In the genomic region with DNA sequence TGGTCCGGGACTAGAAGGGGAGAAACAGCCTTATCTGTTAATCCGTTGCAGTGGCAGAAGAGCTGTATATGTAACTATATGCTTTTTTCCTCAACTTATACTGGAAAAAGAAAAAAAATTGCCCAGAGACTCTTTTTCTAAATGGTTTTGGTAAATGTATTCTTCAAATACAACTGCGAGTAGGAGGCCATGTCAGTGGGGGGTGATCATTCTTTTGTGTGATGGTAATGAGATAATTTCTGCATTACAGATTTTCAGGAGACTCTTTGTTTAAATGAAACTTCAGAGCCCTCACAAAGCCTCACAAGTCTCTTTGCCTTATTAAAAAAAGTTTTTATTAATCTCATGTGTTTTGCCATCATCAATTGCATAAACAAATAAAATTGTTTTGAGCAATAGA, we compare ENCODE assay signal across 15 cellular contexts.
DNase-seq lines count a peak whose midpoint lies in the region; ATAC-seq and TF ChIP-seq lines count a peak whose summit lies in the region.
"Had no signal": no experiment of that assay in that cellular context is flagged by ENCODE, and none has a peak within 500 bp of the region (broad histone marks: within the 10 kb centered on the region; RNA-seq: fewer than 3 reads in every experiment).

No MANE protein-coding gene starts in this region.

- H3K9me3 ChIP-seq in mammary epithelial cell (replicated peaks; ENCODE audit: insufficient read depth, low read length) (no peaks in the 10 kb centered on the region), muscle layer of duodenum (ENCODE audit: control insufficient read depth in 1 of 2, low read length in 2 of 2) (no peaks in the 10 kb centered on the region), thoracic aorta (no peaks in the 10 kb centered on the region)

- dilution Hi-C loops in mammary epithelial cell (cut with HindIII; ENCODE audit: low sequenced_read_pairs): no loop called here

- H3K4me3 Mint-ChIP-seq in activated T-cell treated with anti-CD3 and anti-CD28 coated beads, Interleukin-2, amount 50 U/mL, for 72 hours: no peak overlapping the region
- H3K4me3 Mint-ChIP-seq: activated CD8-positive, alpha-beta T cell treated with anti-CD3 and anti-CD28 coated beads for 36 hours; CD4-positive, alpha-beta memory T cell; central memory CD8-positive, alpha-beta T cell had no signal

- TF ChIP-seq CTCF in mammary epithelial cell (conservative IDR thresholded peaks at IDR 0.05 in 1 of 2, IDR thresholded peaks at IDR 0.05 in 1 of 2; ENCODE audit: extremely low read depth in 1 of 2, insufficient read depth in 1 of 2, low read depth in 1 of 2, low read length in 2 of 2) (no peak), thoracic aorta (IDR thresholded peaks at IDR 0.05) (no peak), GM13977 (IDR thresholded peaks at IDR 0.05; ENCODE audit: extremely low read depth, insufficient read depth, missing control alignments) (no peak), GM10248 (IDR thresholded peaks at IDR 0.05; ENCODE audit: control extremely low read depth, extremely low read depth, low read depth, missing control alignments) (no peak)

- intact Hi-C loops in mammary epithelial cell (cut with micrococcal nuclease): loop anchor here (1.0 to 2.0 kb wide), 4 partner anchors 15 to 116 kb away; no protein-coding TSS in a partner anchor

- CTCF ChIA-PET in mammary epithelial cell (lab: Charles Lee; ENCODE audit: low non-redundant PET): no interaction called here
- CTCF ChIA-PET in GM10248 (lab: Yijun Ruan, JAX): interaction anchor here (1.4 to 2.5 kb wide), 2 partner anchors 9 to 17 kb away, joined by 3 to 11 read pairs; no protein-coding TSS in a partner anchor

- in situ Hi-C loops in mammary epithelial cell (cut with MboI; ENCODE audit: low sequenced_read_pairs in 2 of 2) (no loop called here), GM13977 (cut with MboI; ENCODE audit: low pct_unique_long_range_greater_than_20kb, low sequenced_read_pairs, unreplicated experiment) (no loop called here)

- H3K9ac ChIP-seq in mammary epithelial cell (ENCODE audit: insufficient read depth, low read length): peak overlapping the region; percentile 24

- H2AFZ ChIP-seq in mammary epithelial cell (ENCODE audit: low read depth, low read length): no peak overlapping the region

- H3K27me3 ChIP-seq in mammary epithelial cell (ENCODE audit: insufficient read depth, low read length): no peaks in the 10 kb centered on the region
- no peaks in the 10 kb centered on the region for H3K27me3 ChIP-seq in muscle layer of duodenum (ENCODE audit: low read depth, low read length)
- H3K27me3 ChIP-seq in thoracic aorta (replicated peaks; ENCODE audit: insufficient read depth): no peaks in the 10 kb centered on the region

- H3K36me3 ChIP-seq in mammary epithelial cell (ENCODE audit: insufficient read depth, low read length) (no peaks in the 10 kb centered on the region), muscle layer of duodenum (ENCODE audit: control insufficient read depth in 1 of 2, insufficient read depth in 2 of 2, low read length in 2 of 2) (peaks cover 0 to 18% of the 10 kb centered on the region in 2 donors), thoracic aorta (no peaks in the 10 kb centered on the region)

- H3K9me3 Mint-ChIP-seq in activated T-cell treated with anti-CD3 and anti-CD28 coated beads, Interleukin-2, amount 50 U/mL, for 72 hours: no peaks in the 10 kb centered on the region
- H3K9me3 Mint-ChIP-seq: activated CD8-positive, alpha-beta T cell treated with anti-CD3 and anti-CD28 coated beads for 36 hours; CD4-positive, alpha-beta memory T cell; central memory CD8-positive, alpha-beta T cell had no signal

- H3K4me2 ChIP-seq in mammary epithelial cell (ENCODE audit: insufficient read depth, low read depth, low read length): peak overlapping the region; percentile 65

- no peak for ATAC-seq in thoracic aorta (ENCODE audit: insufficient number of reproducible peaks, low FRiP score, low read depth)
- ATAC-seq in activated T-cell treated with anti-CD3 and anti-CD28 coated beads, Interleukin-2, amount 50 U/mL, for 72 hours (replicated peaks in 1 of 2): no peak
- ATAC-seq: activated CD8-positive, alpha-beta T cell treated with anti-CD3 and anti-CD28 coated beads for 36 hours; sciatic nerve had no signal

- H4K20me1 ChIP-seq in mammary epithelial cell (ENCODE audit: insufficient read depth, low read length): no peaks in the 10 kb centered on the region

- H3K27ac ChIP-seq in mammary epithelial cell (ENCODE audit: insufficient read depth, low read depth, low read length) (peak overlapping the region; percentile 87), muscle layer of duodenum (ENCODE audit: low read length) (peak overlapping the region; percentile 81), thoracic aorta (peak overlapping the region; percentile 85 to 88)

- H3K36me3 Mint-ChIP-seq in activated T-cell treated with anti-CD3 and anti-CD28 coated beads, Interleukin-2, amount 50 U/mL, for 72 hours (ENCODE audit: insufficient read depth in 2 of 2): no peaks in the 10 kb centered on the region

- TSS peak; percentile 47 for BruUV-seq in mammary epithelial cell (replicated peaks; lab: Mats Ljungman, UMichigan)

- no peaks in the 10 kb centered on the region for H3K27me3 Mint-ChIP-seq in activated T-cell treated with anti-CD3 and anti-CD28 coated beads, Interleukin-2, amount 50 U/mL, for 72 hours (ENCODE audit: low read depth)
- H3K27me3 Mint-ChIP-seq: activated CD8-positive, alpha-beta T cell treated with anti-CD3 and anti-CD28 coated beads for 36 hours; CD4-positive, alpha-beta memory T cell; central memory CD8-positive, alpha-beta T cell had no signal

- POLR2A ChIA-PET in GM10248 (lab: Yijun Ruan, JAX): no interaction called here

- peaks cover 84% of the 10 kb centered on the region for H3K79me2 ChIP-seq in mammary epithelial cell (ENCODE audit: insufficient read depth, low read length)

- peaks cover 23% of the 10 kb centered on the region for H3K4me1 Mint-ChIP-seq in activated T-cell treated with anti-CD3 and anti-CD28 coated beads, Interleukin-2, amount 50 U/mL, for 72 hours (ENCODE audit: low read depth)

- DNase-seq in NCI-H146 treated with DMSO at 0.1 percent for 48 hours (lab: John Stamatoyannopoulos, UW; ENCODE audit: unreplicated experiment) (peak; percentile 4), mammary epithelial cell (no peak), thoracic aorta (ENCODE audit: low spot score) (no peak), GM13977 (ENCODE audit: low spot score) (no peak), GM10248 (ENCODE audit: extremely low spot score) (no peak), activated gamma-delta T cell treated with Interleukin-2 at 50 U/mL for 16 hours (no peak)
- no peak for DNase-seq in activated T-cell treated with anti-CD3 and anti-CD28 coated beads, Interleukin-2, amount 50 U/mL, for 72 hours
- DNase-seq: activated CD8-positive, alpha-beta T cell treated with anti-CD3 and anti-CD28 coated beads for 36 hours; activated naive CD4-positive, alpha-beta T cell; CD4-positive, alpha-beta memory T cell; H7; T1000 had no signal

- H3K4me3 ChIP-seq in mammary epithelial cell (replicated peaks in 1 of 3; ENCODE audit: insufficient read depth in 1 of 3, low read depth in 2 of 3, low read length in 3 of 3): no peak overlapping the region
- no peak overlapping the region for H3K4me3 ChIP-seq in muscle layer of duodenum (ENCODE audit: low read depth in 1 of 2, low read length in 2 of 2)
- H3K4me3 ChIP-seq in thoracic aorta: no peak overlapping the region

- WGBS in mammary epithelial cell (ENCODE audit: low coverage, missing lambda C conversion rate): 23% methylated on average over 3 of the region's 3 CpGs

- H3K27ac Mint-ChIP-seq in activated T-cell treated with anti-CD3 and anti-CD28 coated beads, Interleukin-2, amount 50 U/mL, for 72 hours: no peak overlapping the region
- H3K27ac Mint-ChIP-seq: activated CD8-positive, alpha-beta T cell treated with anti-CD3 and anti-CD28 coated beads for 36 hours had no signal

- H3K4me1 ChIP-seq in mammary epithelial cell (ENCODE audit: insufficient read depth, low read length): peaks cover 72% of the 10 kb centered on the region
- peaks cover 27 to 37% of the 10 kb centered on the region in 2 donors for H3K4me1 ChIP-seq in muscle layer of duodenum (ENCODE audit: control insufficient read depth in 1 of 2, insufficient read depth in 2 of 2, low read length in 2 of 2)
- peaks cover 52 to 88% of the 10 kb centered on the region in 2 donors for H3K4me1 ChIP-seq in thoracic aorta (ENCODE audit: control insufficient read depth in 1 of 2, low read depth in 2 of 2)
